25 cellular contexts compared by ENCODE assay signal in the genomic region with DNA sequence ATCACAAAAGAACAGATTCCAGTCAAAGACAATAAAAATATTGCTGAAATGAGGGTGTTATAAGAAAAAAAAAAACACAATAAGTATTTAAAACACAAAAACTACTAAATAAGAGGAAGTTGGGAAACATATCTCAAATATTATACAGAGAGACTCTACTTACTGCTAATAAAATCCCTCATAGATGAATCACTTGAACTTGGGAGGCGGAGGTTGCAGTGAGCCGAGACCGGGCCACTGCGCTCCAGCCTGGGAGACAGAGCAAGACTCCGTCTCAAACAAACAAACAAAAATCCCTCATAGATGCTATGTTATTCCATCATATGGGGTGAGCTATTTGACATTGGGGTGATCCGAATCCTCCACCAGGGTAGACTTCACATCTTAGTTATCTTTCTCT.
"Had no signal": no experiment of that assay in that cellular context is flagged by ENCODE, and none has a peak within 500 bp of the region (broad histone marks: within the 10 kb centered on the region; RNA-seq: fewer than 3 reads in every experiment).

No MANE protein-coding gene starts in this region.

- DNase-seq: nephron progenitor cell; nucleus accumbens; pancreas; right cardiac atrium; right lobe of liver; sigmoid colon; small intestine; stimulated activated CD4-positive, alpha-beta T cell treated with anti-CD3 and anti-CD28 coated beads, Interleukin-15, amount 100 ng/mL, for 24 hours; stimulated activated CD4-positive, alpha-beta T cell treated with anti-CD3 and anti-CD28 coated beads, Interleukin-2, amount 100 ng/mL, for 24 hours; stimulated activated CD4-positive, alpha-beta T cell treated with anti-CD3 and anti-CD28 coated beads, Interleukin-2, amount 100 ng/mL, for 48 hours; stimulated activated CD4-positive, alpha-beta T cell treated with anti-CD3 and anti-CD28 coated beads, Interleukin-4, amount 100 ng/mL, for 24 hours; stimulated activated naive B cell treated with anti-CD40 and anti-IgM and Interleukin-4, amounts not matched to agents 10 μg/mL and 1 μg/mL and 100 μg/mL, for 72 hours; stimulated activated naive CD4-positive, alpha-beta T cell treated with Interleukin-2 at 50 U/mL for 16 hours; stomach; thyroid gland; trophoblast cell had no signal

- H3K27me3 ChIP-seq: neutrophil, pancreas, right lobe of liver, sigmoid colon, stomach, thyroid gland, tibial nerve, upper lobe of left lung, vagina had no signal

- H3K4me3 ChIP-seq: pancreas, prostate gland, right lobe of liver, sigmoid colon, stomach, thoracic aorta, thyroid gland, tibial nerve, upper lobe of left lung, vagina had no signal

- FAIRE-seq: pancreas, small intestine, urothelium cell line had no signal

- H3K36me3 ChIP-seq: neutrophil, pancreas, prostate gland, right lobe of liver, sigmoid colon, stomach, thoracic aorta, thyroid gland, tibial nerve, upper lobe of left lung, vagina had no signal

- ATAC-seq: natural killer cell treated with Interleukin-12 subunit alpha and Interleukin-12 subunit beta and Interleukin-15 and Interleukin-18, amount 100 ng/mL, for 72 hours; pancreas; right cardiac atrium; right lobe of liver; stimulated activated effector memory CD8-positive, alpha-beta T cell treated with anti-CD3 and anti-CD28 coated beads, Interleukin-12 subunit alpha, Interleukin-12 subunit beta, amount 100 ng/mL, for 72 hours; stimulated activated naive B cell treated with anti-CD40 and anti-IgM and Interleukin-4, amounts not matched to agents 10 μg/mL and 1 μg/mL and 100 μg/mL, for 72 hours had no signal

- H3K9me3 ChIP-seq: neutrophil, pancreas, prostate gland, right lobe of liver, sigmoid colon, stomach, thoracic aorta, thyroid gland, tibial nerve, upper lobe of left lung, vagina had no signal

- H3K4me1 ChIP-seq: pancreas, prostate gland, right lobe of liver, sigmoid colon, stomach, thyroid gland, tibial nerve, upper lobe of left lung, vagina had no signal

- H3K27ac ChIP-seq: neutrophil, pancreas, prostate gland, right lobe of liver, sigmoid colon, stomach, thoracic aorta, thyroid gland, tibial nerve, upper lobe of left lung, vagina had no signal
